Comparison of ENCODE assay signal across 18 cellular contexts in the genomic region with DNA sequence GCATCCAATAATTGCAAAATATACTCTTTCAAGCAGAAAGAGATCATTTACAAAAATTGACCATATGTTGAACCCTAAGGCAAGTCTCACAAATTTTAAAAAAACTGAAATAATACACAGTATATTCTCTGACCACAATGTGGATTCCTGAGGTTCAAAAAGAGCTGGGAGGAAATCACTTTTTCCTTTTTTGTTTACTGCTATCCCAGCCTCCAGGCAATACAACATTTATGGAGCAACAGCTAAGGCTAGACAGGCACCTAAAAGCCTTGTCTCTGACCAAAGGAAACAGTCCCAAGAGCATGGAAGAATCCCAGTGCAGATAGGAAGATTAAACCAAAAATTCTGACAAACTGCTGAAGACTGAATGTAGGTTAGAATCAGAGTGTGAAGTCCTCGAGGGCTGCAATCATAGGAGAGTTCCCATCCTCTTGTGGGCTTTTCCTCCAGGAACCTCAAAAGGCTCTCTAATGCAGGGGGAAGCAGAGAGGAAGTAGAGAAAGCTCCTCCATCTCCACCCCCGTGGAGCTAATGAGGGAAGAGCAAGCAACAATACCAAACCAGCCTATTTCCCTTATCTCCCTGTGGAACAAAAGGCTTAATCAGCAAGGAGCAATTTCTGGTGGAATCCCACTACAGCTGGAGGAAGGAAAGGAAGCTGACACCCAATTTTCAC. TPM values are rescaled to one million over a fixed set of nuclear protein-coding genes. Genes with fewer than 3 reads are reported as not detected.
DNase-seq lines count a peak whose midpoint lies in the region; ATAC-seq, FAIRE-seq and TF ChIP-seq lines count a peak whose summit lies in the region.
"Had no signal": no experiment of that assay in that cellular context is flagged by ENCODE, and none has a peak within 500 bp of the region (broad histone marks: within the 10 kb centered on the region; RNA-seq: fewer than 3 reads in every experiment).

No MANE protein-coding gene starts in this region.

- no peak for ATAC-seq in activated CD4-positive, CD25-positive, alpha-beta regulatory T cell treated with anti-CD3 and anti-CD28 coated beads, Interleukin-2, amount 50 U/mL, for 24 hours
- ATAC-seq in HG02588 (IDR thresholded peaks at IDR 0.05; ENCODE audit: unreplicated experiment), result no peak
- ATAC-seq: natural killer cell treated with Interleukin-12 subunit alpha and Interleukin-12 subunit beta and Interleukin-15 and Interleukin-18, amount 100 ng/mL, for 72 hours had no signal

- no peak overlapping the region for H3K14ac ChIP-seq in neuronal stem cell (ENCODE audit: low read length)

- no peak overlapping the region for H3K18ac ChIP-seq in neuronal stem cell (ENCODE audit: low read length)

- TF ChIP-seq CTCF in dorsolateral prefrontal cortex (IDR thresholded peaks at IDR 0.05 in 54 of 56, conservative IDR thresholded peaks at IDR 0.05 in 2 of 56; ENCODE audit: low read depth in 1 of 56, partially characterized antibody in 56 of 56), result no peak

- H3K27me3 ChIP-seq in neuronal stem cell (ENCODE audit: control insufficient read depth in 3 of 3, insufficient read depth in 3 of 3, low read depth in 1 of 3, low read length in 3 of 3) (no peaks in the 10 kb centered on the region), dorsolateral prefrontal cortex (no peaks in the 10 kb centered on the region)
- H3K27me3 ChIP-seq: left lung had no signal

- no peaks in the 10 kb centered on the region for H3K27me3 Mint-ChIP-seq in T-helper 2 cell treated with Interferon-gamma antibody and Interleukin-4, amounts not matched to agents 5 μg/mL and 100 μg/mL, for 36 hours (ENCODE audit: low read depth)
- H3K27me3 Mint-ChIP-seq: natural killer cell treated with Interleukin-12 subunit alpha and Interleukin-12 subunit beta and Interleukin-15 and Interleukin-18, amount 100 ng/mL, for 72 hours; stimulated activated naive CD8-positive, alpha-beta T cell treated with anti-CD3 and anti-CD28 coated beads, Interleukin-15, Interleukin-2, amounts not matched to agents 100 ng/mL and 50 ng/mL, for 24 hours had no signal

- FAIRE-seq in GM18507 (lab: Jason Lieb, UNC), result peak; percentile 9
- FAIRE-seq: GM12891 had no signal

- no peak overlapping the region for H3K4me3 Mint-ChIP-seq in T-helper 2 cell treated with Interferon-gamma antibody and Interleukin-4, amounts not matched to agents 5 μg/mL and 100 μg/mL, for 36 hours
- H3K4me3 Mint-ChIP-seq: activated T-helper 1 cell treated with anti-CD3 and anti-CD28 coated beads, Interleukin-12 subunit alpha, Interleukin-12 subunit beta, Interleukin-2, Interleukin-4 antibody, amounts not matched to agents 30 ng/mL and 10 ng/mL and 1 ng/mL, durations not matched to agents 14 hours and 24 hours and 36 hours; natural killer cell treated with Interleukin-12 subunit alpha and Interleukin-12 subunit beta and Interleukin-15 and Interleukin-18, amount 100 ng/mL, for 72 hours; stimulated activated naive CD8-positive, alpha-beta T cell treated with anti-CD3 and anti-CD28 coated beads, Interleukin-15, Interleukin-2, amounts not matched to agents 100 ng/mL and 50 ng/mL, for 24 hours had no signal

- H3K4me1 Mint-ChIP-seq in T-helper 2 cell treated with Interferon-gamma antibody and Interleukin-4, amounts not matched to agents 5 μg/mL and 100 μg/mL, for 36 hours (ENCODE audit: low read depth), result no peaks in the 10 kb centered on the region

- H2BK12ac ChIP-seq in neuronal stem cell (ENCODE audit: low read length), result no peak overlapping the region

- H3K9me3 Mint-ChIP-seq in T-helper 2 cell treated with Interferon-gamma antibody and Interleukin-4, amounts not matched to agents 5 μg/mL and 100 μg/mL, for 36 hours, result no peaks in the 10 kb centered on the region
- H3K9me3 Mint-ChIP-seq: natural killer cell treated with Interleukin-12 subunit alpha and Interleukin-12 subunit beta and Interleukin-15 and Interleukin-18, amount 100 ng/mL, for 72 hours; stimulated activated naive CD8-positive, alpha-beta T cell treated with anti-CD3 and anti-CD28 coated beads, Interleukin-15, Interleukin-2, amounts not matched to agents 100 ng/mL and 50 ng/mL, for 24 hours had no signal

- H3K9ac ChIP-seq in neuronal stem cell (ENCODE audit: low read depth, low read length, poor library complexity), result no peak overlapping the region

- peak overlapping the region; percentile 0 for H3K27ac ChIP-seq in neuronal stem cell (replicated peaks; ENCODE audit: low read length)
- H3K27ac ChIP-seq in dorsolateral prefrontal cortex, result peak overlapping the region in 8 of 59 donors; percentile 1 to 40 (median 14)
- H3K27ac ChIP-seq: HL-60, left lung had no signal

- H3K4me3 ChIP-seq in neuronal stem cell (ENCODE audit: low read length in 2 of 2) (no peak overlapping the region), dorsolateral prefrontal cortex (no peak overlapping the region)
- H3K4me3 ChIP-seq: left lung had no signal

- peaks cover 0 to 10% of the 10 kb centered on the region in 2 donors for H3K9me3 ChIP-seq in neuronal stem cell (replicated peaks in 1 of 2; ENCODE audit: control insufficient read depth in 2 of 2, insufficient read depth in 1 of 2, low read depth in 1 of 2, low read length in 2 of 2)
- H3K9me3 ChIP-seq: left lung had no signal

- no peak overlapping the region for H2AK5ac ChIP-seq in neuronal stem cell (ENCODE audit: low read depth, low read length)

- H3K27ac Mint-ChIP-seq in T-helper 2 cell treated with Interferon-gamma antibody and Interleukin-4, amounts not matched to agents 5 μg/mL and 100 μg/mL, for 36 hours, result no peak overlapping the region
- H3K27ac Mint-ChIP-seq: activated T-helper 1 cell treated with anti-CD3 and anti-CD28 coated beads, Interleukin-12 subunit alpha, Interleukin-12 subunit beta, Interleukin-2, Interleukin-4 antibody, amounts not matched to agents 30 ng/mL and 10 ng/mL and 1 ng/mL, durations not matched to agents 14 hours and 24 hours and 36 hours; natural killer cell treated with Interleukin-12 subunit alpha and Interleukin-12 subunit beta and Interleukin-15 and Interleukin-18, amount 100 ng/mL, for 72 hours; stimulated activated naive CD8-positive, alpha-beta T cell treated with anti-CD3 and anti-CD28 coated beads, Interleukin-15, Interleukin-2, amounts not matched to agents 100 ng/mL and 50 ng/mL, for 24 hours had no signal

- H3K36me3 ChIP-seq in neuronal stem cell (replicated peaks in 1 of 2; ENCODE audit: control insufficient read depth in 2 of 2, insufficient read depth in 2 of 2, low read length in 2 of 2), result peaks cover 0 to 4% of the 10 kb centered on the region in 2 donors

- intact Hi-C loops in dorsolateral prefrontal cortex (cut with DNase I), result loop anchor here in 1 of 2 donors (10.0 kb wide), 1 partner anchor 58 kb away; a partner anchor contains a TSS

- peaks cover 6 to 12% of the 10 kb centered on the region in 2 donors for H3K4me1 ChIP-seq in neuronal stem cell (ENCODE audit: control insufficient read depth in 2 of 2, insufficient read depth in 1 of 2, low read depth in 1 of 2, low read length in 2 of 2)

- H2AFZ ChIP-seq in neuronal stem cell (ENCODE audit: low read length), result no peak overlapping the region

- H3K79me1 ChIP-seq in neuronal stem cell (ENCODE audit: low read depth, low read length), result no peaks in the 10 kb centered on the region

- no peak overlapping the region for H2BK120ac ChIP-seq in neuronal stem cell (ENCODE audit: low read depth, low read length)

- no peak overlapping the region for H3K4me2 ChIP-seq in neuronal stem cell (ENCODE audit: insufficient read depth, low read length, poor library complexity, severe bottlenecking)

- no peak overlapping the region for H4K91ac ChIP-seq in neuronal stem cell (ENCODE audit: low read depth, low read length, poor library complexity)

- H4K8ac ChIP-seq in neuronal stem cell (ENCODE audit: low read depth, low read length), result no peak overlapping the region

- no CpG with 5 or more reads among the region's 2 CpGs for WGBS in neuronal stem cell (ENCODE audit: extremely low coverage in 2 of 2, insufficient read length in 2 of 2, insufficient replicate concordance in 1 of 2), 2 donors

- H3K23ac ChIP-seq in neuronal stem cell (ENCODE audit: low read depth, low read length, poor library complexity), result no peak overlapping the region

- no peak overlapping the region for H2BK15ac ChIP-seq in neuronal stem cell (ENCODE audit: low read length)

- no peak overlapping the region for H2BK5ac ChIP-seq in neuronal stem cell (ENCODE audit: low read length)

- H3K4ac ChIP-seq in neuronal stem cell (ENCODE audit: low read length), result no peak overlapping the region

- H3K36me3 Mint-ChIP-seq in T-helper 2 cell treated with Interferon-gamma antibody and Interleukin-4, amounts not matched to agents 5 μg/mL and 100 μg/mL, for 36 hours (ENCODE audit: low read depth), result peaks cover 7% of the 10 kb centered on the region
- H3K36me3 Mint-ChIP-seq: natural killer cell treated with Interleukin-12 subunit alpha and Interleukin-12 subunit beta and Interleukin-15 and Interleukin-18, amount 100 ng/mL, for 72 hours had no signal

- DNase-seq in GM18507 (ENCODE audit: extremely low spot score, insufficient read length, low read depth), result no peak
- DNase-seq in NCI-H226, result peak; percentile 38
- peak; percentile 34 for DNase-seq in epidermal melanocyte (ENCODE audit: insufficient read length, low spot score)
- peak; percentile 14 for DNase-seq in neuronal stem cell (ENCODE audit: low spot score)
- no peak for DNase-seq in T-helper 2 cell treated with Interferon-gamma antibody and Interleukin-4, amounts not matched to agents 5 μg/mL and 100 μg/mL, for 36 hours (ENCODE audit: low spot score)
- DNase-seq in dorsolateral prefrontal cortex, result no peak
- DNase-seq: activated CD4-positive, alpha-beta T cell treated with anti-CD3 and anti-CD28 coated beads for 4 hours; DND-41; effector CD8-positive, alpha-beta T cell; left lung; NCI-H2107 had no signal

RNA-seq across cellular contexts. Expression of a gene that starts 57.0 kb away (rescaled TPM):
- polyA plus RNA-seq in neuronal stem cell (2013, experiment 1 of 2), result 16.8 TPM
- 15.5 TPM for polyA plus RNA-seq in neuronal stem cell (2013, experiment 2 of 2)
- 100 to 1,000 TPM in 14 of 120 experiments, 10 to 100 TPM in 106; 64.8 to 161 (median 84.3) TPM for total RNA-seq in dorsolateral prefrontal cortex

Comparison
In these comparisons a context has a peak if more than half of its experiments do, and no peak if none do; other contexts are left out.
1. DNase-seq: peak in NCI-H226 (single experiment), epidermal melanocyte (single experiment) and neuronal stem cell (single experiment); none in GM18507 (single experiment), T-helper 2 cell treated with Interferon-gamma antibody and Interleukin-4, amounts not matched to agents 5 μg/mL and 100 μg/mL, for 36 hours (single experiment) and dorsolateral prefrontal cortex (0 of 10).